In the genomic region with DNA sequence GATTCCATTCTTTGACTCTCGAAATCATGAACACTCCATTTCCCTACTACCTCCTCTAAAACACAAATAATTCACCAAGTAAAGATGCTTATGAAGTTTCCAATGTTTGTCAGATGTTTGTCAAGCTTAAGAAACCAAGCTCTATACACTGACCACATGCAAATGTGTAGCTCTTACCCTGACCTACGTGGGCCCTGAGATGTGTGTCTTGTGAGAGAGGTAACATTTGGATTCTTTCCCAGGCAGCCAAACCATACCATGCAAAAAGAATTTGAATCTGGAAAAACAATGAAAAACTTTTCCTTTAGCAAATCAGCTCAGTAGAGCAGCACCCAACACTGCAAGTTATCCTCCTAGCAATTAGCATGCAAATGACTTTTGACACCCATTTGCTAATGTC, we compare ENCODE assay signal across 22 cellular contexts.
"Had no signal": no experiment of that assay in that cellular context is flagged by ENCODE, and none has a peak within 500 bp of the region (broad histone marks: within the 10 kb centered on the region; RNA-seq: fewer than 3 reads in every experiment).

No MANE protein-coding gene starts in this region.

- H3K4me1 ChIP-seq: esophagus muscularis mucosa, right atrium auricular region, sigmoid colon, tibial nerve had no signal

- DNase-seq: effector memory CD4-positive, alpha-beta T cell; foreskin keratinocyte; head of caudate nucleus; mammary epithelial cell; mucosa of descending colon; naive thymus-derived CD8-positive, alpha-beta T cell; posterior cingulate gyrus; sigmoid colon; stimulated activated CD4-positive, alpha-beta T cell treated with anti-CD3 and anti-CD28 coated beads, Interleukin-2, amount 100 ng/mL, for 24 hours; stimulated activated CD4-positive, alpha-beta T cell treated with anti-CD3 and anti-CD28 coated beads, Interleukin-4, amount 100 ng/mL, for 4 hours; stimulated activated naive B cell treated with anti-CD40 and anti-IgM and Interleukin-4, amounts not matched to agents 10 μg/mL and 1 μg/mL and 100 μg/mL, for 72 hours; stimulated activated naive CD8-positive, alpha-beta T cell treated with anti-CD3 and anti-CD28 coated beads, Interleukin-15, amount 100 ng/mL, for 72 hours; testis had no signal

- H3K4me2 ChIP-seq: hepatocyte had no signal

- H3K79me2 ChIP-seq: hepatocyte had no signal

- H2AFZ ChIP-seq: hepatocyte had no signal

- ATAC-seq: foreskin keratinocyte; left lobe of liver; mucosa of descending colon; naive thymus-derived CD8-positive, alpha-beta T cell; stimulated activated naive B cell treated with anti-CD40 and anti-IgM and Interleukin-4, amounts not matched to agents 10 μg/mL and 1 μg/mL and 100 μg/mL, for 72 hours; stimulated activated naive CD8-positive, alpha-beta T cell treated with anti-CD3 and anti-CD28 coated beads, Interleukin-15, amount 100 ng/mL, for 72 hours had no signal

- H3K27ac Mint-ChIP-seq: stimulated activated naive B cell treated with anti-CD40 and anti-IgM and Interleukin-4, amounts not matched to agents 10 μg/mL and 1 μg/mL and 100 μg/mL, for 72 hours; stimulated activated naive CD8-positive, alpha-beta T cell treated with anti-CD3 and anti-CD28 coated beads, Interleukin-15, amount 100 ng/mL, for 72 hours had no signal

- H3K9me3 Mint-ChIP-seq: stimulated activated naive B cell treated with anti-CD40 and anti-IgM and Interleukin-4, amounts not matched to agents 10 μg/mL and 1 μg/mL and 100 μg/mL, for 72 hours; stimulated activated naive CD8-positive, alpha-beta T cell treated with anti-CD3 and anti-CD28 coated beads, Interleukin-15, amount 100 ng/mL, for 72 hours had no signal

- H3K4me3 ChIP-seq: esophagus muscularis mucosa, hepatocyte, mucosa of descending colon, right atrium auricular region, sigmoid colon, skin epidermis, testis, tibial nerve had no signal

- H3K9me3 ChIP-seq: esophagus muscularis mucosa, mucosa of descending colon, neutrophil, right atrium auricular region, sigmoid colon, testis, tibial nerve had no signal

- FAIRE-seq: endometrium, islet of Langerhans had no signal

- H3K4me3 Mint-ChIP-seq: naive thymus-derived CD8-positive, alpha-beta T cell; stimulated activated naive B cell treated with anti-CD40 and anti-IgM and Interleukin-4, amounts not matched to agents 10 μg/mL and 1 μg/mL and 100 μg/mL, for 72 hours; stimulated activated naive CD8-positive, alpha-beta T cell treated with anti-CD3 and anti-CD28 coated beads, Interleukin-15, amount 100 ng/mL, for 72 hours had no signal

- H3K27me3 ChIP-seq: esophagus muscularis mucosa, foreskin keratinocyte, hepatocyte, neutrophil, right atrium auricular region, sigmoid colon, testis, tibial nerve had no signal

- H3K36me3 Mint-ChIP-seq: naive thymus-derived CD8-positive, alpha-beta T cell; stimulated activated naive B cell treated with anti-CD40 and anti-IgM and Interleukin-4, amounts not matched to agents 10 μg/mL and 1 μg/mL and 100 μg/mL, for 72 hours had no signal

- H3K27ac ChIP-seq: esophagus muscularis mucosa, hepatocyte, neutrophil, right atrium auricular region, sigmoid colon, skin epidermis, testis, tibial nerve had no signal

- H3K36me3 ChIP-seq: esophagus muscularis mucosa, neutrophil, right atrium auricular region, sigmoid colon, tibial nerve had no signal

- H3K4me1 Mint-ChIP-seq: naive thymus-derived CD8-positive, alpha-beta T cell; stimulated activated naive B cell treated with anti-CD40 and anti-IgM and Interleukin-4, amounts not matched to agents 10 μg/mL and 1 μg/mL and 100 μg/mL, for 72 hours; stimulated activated naive CD8-positive, alpha-beta T cell treated with anti-CD3 and anti-CD28 coated beads, Interleukin-15, amount 100 ng/mL, for 72 hours had no signal
